Comparison of ENCODE assay signal across 11 cellular contexts in the genomic region with DNA sequence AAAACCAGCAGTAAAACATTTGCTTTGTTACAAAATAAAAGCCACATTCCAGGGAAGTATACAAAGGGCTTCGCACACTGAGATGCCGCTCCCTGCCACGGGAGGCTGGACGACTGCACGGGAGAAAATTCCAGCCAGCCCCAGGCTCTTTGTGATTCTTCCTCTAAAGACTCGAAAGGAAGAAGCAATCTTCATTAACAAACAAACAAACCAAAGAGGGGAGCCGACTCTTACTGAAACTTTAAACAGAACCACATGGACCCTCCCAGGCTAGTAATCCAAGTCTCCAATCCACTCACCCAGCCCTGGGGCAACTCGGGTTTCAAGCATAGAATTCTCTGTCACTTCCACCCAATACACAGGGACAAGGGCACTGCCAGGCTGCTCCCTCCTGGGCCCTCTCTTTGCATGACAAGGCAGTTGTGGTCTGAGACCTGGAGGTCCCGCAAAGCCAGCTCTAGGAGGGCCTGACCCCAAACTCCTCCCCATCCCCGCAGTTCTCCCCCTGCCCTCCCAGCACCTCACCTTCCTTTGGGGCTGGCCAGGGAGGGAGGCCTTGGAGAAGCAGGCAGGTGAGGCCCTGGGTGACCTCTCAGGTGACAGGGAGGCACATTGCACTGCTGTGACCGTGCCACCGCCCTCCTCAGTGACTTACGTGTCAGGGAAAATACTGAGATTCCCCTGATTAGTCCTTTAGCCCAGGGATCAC. TPM values are rescaled to one million over a fixed set of nuclear protein-coding genes. Genes with fewer than 3 reads are reported as not detected.
A peak's percentile ranks its signal among the peaks of the same experiment; 100 is the strongest.
DNase-seq lines count a peak whose midpoint lies in the region; ATAC-seq and TF ChIP-seq lines count a peak whose summit lies in the region.
"Had no signal": no experiment of that assay in that cellular context is flagged by ENCODE, and none has a peak within 500 bp of the region (broad histone marks: within the 10 kb centered on the region; RNA-seq: fewer than 3 reads in every experiment).

No MANE protein-coding gene starts in this region.

- intact Hi-C loops in CD14-positive monocyte (cut with micrococcal nuclease) = no loop called here

- H3K4me1 Mint-ChIP-seq in CD14-positive monocyte (no peaks in the 10 kb centered on the region), nephron (peaks cover 6% of the 10 kb centered on the region)
- H3K4me1 Mint-ChIP-seq: activated naive CD4-positive, alpha-beta T cell treated with anti-CD3 and anti-CD28 coated beads, Interleukin-2, amount 10 ng/mL, durations not matched to agents 7 days and 5 days; CD8-positive, alpha-beta memory T cell had no signal

- H3K9me3 Mint-ChIP-seq in CD14-positive monocyte = peaks cover 0 to 9% (median 4%) of the 10 kb centered on the region in 7 donors
- H3K9me3 Mint-ChIP-seq in nephron = peaks cover 14% of the 10 kb centered on the region
- H3K9me3 Mint-ChIP-seq: activated naive CD4-positive, alpha-beta T cell treated with anti-CD3 and anti-CD28 coated beads, Interleukin-2, amount 10 ng/mL, durations not matched to agents 7 days and 5 days had no signal

- H3K4me3 ChIP-seq in NT2/D1 (ENCODE audit: insufficient read length, low read depth) = no peak overlapping the region
- no peak overlapping the region for H3K4me3 ChIP-seq in fibroblast of lung (replicated peaks in 1 of 4; ENCODE audit: control extremely low read depth in 1 of 4, insufficient read depth in 1 of 4, low read depth in 3 of 4, low read length in 4 of 4)
- H3K4me3 ChIP-seq in brain microvascular endothelial cell (ENCODE audit: low read depth, low read length) = no peak overlapping the region

- H3K4me1 ChIP-seq in NT2/D1 (ENCODE audit: insufficient read depth, insufficient read length) (peaks cover 28% of the 10 kb centered on the region), fibroblast of lung (ENCODE audit: control insufficient read depth, extremely low read depth, insufficient read depth, low read length) (peaks cover 2% of the 10 kb centered on the region)

- no peak overlapping the region for H3K4me2 ChIP-seq in fibroblast of lung (ENCODE audit: extremely low read depth, insufficient read depth, low read length)

- H2AFZ ChIP-seq in fibroblast of lung (ENCODE audit: low read length) = no peak overlapping the region

- H3K36me3 Mint-ChIP-seq in CD14-positive monocyte (no peaks in the 10 kb centered on the region), nephron (ENCODE audit: low read depth) (peaks cover 7% of the 10 kb centered on the region)
- H3K36me3 Mint-ChIP-seq: activated naive CD4-positive, alpha-beta T cell treated with anti-CD3 and anti-CD28 coated beads, Interleukin-2, amount 10 ng/mL, durations not matched to agents 7 days and 5 days; CD8-positive, alpha-beta memory T cell had no signal

- H3K9me3 ChIP-seq in NT2/D1 (ENCODE audit: insufficient read depth, low read length) (peaks cover 7% of the 10 kb centered on the region; the same call in 1 of the 2 replicates), fibroblast of lung (ENCODE audit: control insufficient read depth, insufficient read depth, low read depth, low read length) (no peaks in the 10 kb centered on the region)

- H3K4me3 Mint-ChIP-seq in CD14-positive monocyte = no peak overlapping the region
- no peak overlapping the region for H3K4me3 Mint-ChIP-seq in nephron
- H3K4me3 Mint-ChIP-seq: activated naive CD4-positive, alpha-beta T cell treated with anti-CD3 and anti-CD28 coated beads, Interleukin-2, amount 10 ng/mL, durations not matched to agents 7 days and 5 days; CD8-positive, alpha-beta memory T cell had no signal

- H3K27ac Mint-ChIP-seq in CD14-positive monocyte (no peak overlapping the region), nephron (peak overlapping the region; percentile 80 to 85 (median 81))
- H3K27ac Mint-ChIP-seq: activated naive CD4-positive, alpha-beta T cell treated with anti-CD3 and anti-CD28 coated beads, Interleukin-2, amount 10 ng/mL, durations not matched to agents 7 days and 5 days had no signal

- no peaks in the 10 kb centered on the region for H4K20me1 ChIP-seq in fibroblast of lung (ENCODE audit: control insufficient read depth, extremely low read depth, insufficient read depth, low read length)

- TF ChIP-seq CTCF in CD14-positive monocyte (IDR thresholded peaks at IDR 0.05) = no peak
- TF ChIP-seq CTCF in fibroblast of lung (conservative IDR thresholded peaks at IDR 0.05 in 1 of 2, IDR thresholded peaks at IDR 0.05 in 1 of 2; ENCODE audit: low read depth in 1 of 2, low read length in 2 of 2) = no peak
- TF ChIP-seq CTCF in nephron (IDR thresholded peaks at IDR 0.05; ENCODE audit: unreplicated experiment in 3 of 3) = no peak
- no peak for TF ChIP-seq CTCF in brain microvascular endothelial cell (IDR thresholded peaks at IDR 0.05; ENCODE audit: low read depth, low read length, missing control alignments)

- DNase-seq in CD14-positive monocyte (ENCODE audit: low spot score) (peak; percentile 22), NT2/D1 (ENCODE audit: low read depth, low spot score) (peak; percentile 71), fibroblast of lung (ENCODE audit: low read depth in 2 of 2) (peak; percentile 37 to 63), brain microvascular endothelial cell (no peak)
- DNase-seq: activated naive CD4-positive, alpha-beta T cell treated with anti-CD3 and anti-CD28 coated beads, Interleukin-2, amount 10 ng/mL, durations not matched to agents 7 days and 5 days; retina had no signal

- H3K36me3 ChIP-seq in NT2/D1 (ENCODE audit: insufficient read depth, insufficient read length, low read length) (no peaks in the 10 kb centered on the region), fibroblast of lung (ENCODE audit: control insufficient read depth, insufficient read depth, low read length) (no peaks in the 10 kb centered on the region), brain microvascular endothelial cell (replicated peaks) (no peaks in the 10 kb centered on the region)

- H3K9ac ChIP-seq in NT2/D1 (ENCODE audit: insufficient read length, low read depth) (peak overlapping the region; percentile 74), fibroblast of lung (ENCODE audit: insufficient read depth, low read length) (no peak overlapping the region)

- H3K79me2 ChIP-seq in fibroblast of lung (ENCODE audit: control insufficient read depth, insufficient read depth, low read length) = no peaks in the 10 kb centered on the region

- in situ Hi-C loops in brain microvascular endothelial cell (cut with HindIII; ENCODE audit: low pct_ligation_motif_present, low sequenced_read_pairs) = no loop called here

- ATAC-seq in GM19463 (IDR thresholded peaks at IDR 0.05; ENCODE audit: unreplicated experiment) (no peak), HG02938 (IDR thresholded peaks at IDR 0.05; ENCODE audit: unreplicated experiment) (no peak), GM18520 (IDR thresholded peaks at IDR 0.05; ENCODE audit: unreplicated experiment) (no peak)

- H3K27me3 ChIP-seq in NT2/D1 (ENCODE audit: insufficient read depth, insufficient read length) (peaks cover 27% of the 10 kb centered on the region), fibroblast of lung (ENCODE audit: control insufficient read depth, insufficient read depth, low read length) (no peaks in the 10 kb centered on the region), brain microvascular endothelial cell (replicated peaks) (no peaks in the 10 kb centered on the region)

- H3K27ac ChIP-seq in fibroblast of lung (ENCODE audit: insufficient read depth, low read length) (no peak overlapping the region), brain microvascular endothelial cell (no peak overlapping the region)

- H3K27me3 Mint-ChIP-seq in CD14-positive monocyte (ENCODE audit: low read depth in 3 of 3) (peaks cover 5 to 21% (median 12%) of the 10 kb centered on the region in 3 donors), nephron (ENCODE audit: low read depth) (peaks cover 7% of the 10 kb centered on the region)

RNA-seq across cellular contexts. Expression of gene COL18A1, which starts 26.6 kb away (rescaled TPM):
- polyA plus RNA-seq in CD14-positive monocyte = 1 to 10 TPM in 1 of 2 donors, under 1 TPM in 1; 0.80 to 1.1 TPM
- total RNA-seq in fibroblast of lung = 26.2 and 38.8 TPM in 2 replicates
- 9.0 and 24.3 TPM in 2 replicates for polyA plus RNA-seq in fibroblast of lung
- polyA plus RNA-seq in fibroblast of lung (2012) = 25.9 and 60.7 TPM in 2 replicates
- polyA minus RNA-seq in fibroblast of lung (ENCODE audit: low replicate concordance) = 10.5 and 29.1 TPM in 2 replicates

Comparison
In these comparisons a context has a peak if more than half of its experiments do, and no peak if none do; other contexts are left out.
1. H3K27ac Mint-ChIP-seq: peak in nephron (3 of 3); none in CD14-positive monocyte (0 of 7).
2. RNA of gene COL18A1, which starts 26.6 kb away (polyA plus RNA-seq): 9.0 to 60.7 TPM in fibroblast of lung; 0.80 to 1.1 TPM in CD14-positive monocyte; every median in the first group is over 4 times any median in the second.